ENCODE assay signal across 8 cellular contexts in the genomic region with DNA sequence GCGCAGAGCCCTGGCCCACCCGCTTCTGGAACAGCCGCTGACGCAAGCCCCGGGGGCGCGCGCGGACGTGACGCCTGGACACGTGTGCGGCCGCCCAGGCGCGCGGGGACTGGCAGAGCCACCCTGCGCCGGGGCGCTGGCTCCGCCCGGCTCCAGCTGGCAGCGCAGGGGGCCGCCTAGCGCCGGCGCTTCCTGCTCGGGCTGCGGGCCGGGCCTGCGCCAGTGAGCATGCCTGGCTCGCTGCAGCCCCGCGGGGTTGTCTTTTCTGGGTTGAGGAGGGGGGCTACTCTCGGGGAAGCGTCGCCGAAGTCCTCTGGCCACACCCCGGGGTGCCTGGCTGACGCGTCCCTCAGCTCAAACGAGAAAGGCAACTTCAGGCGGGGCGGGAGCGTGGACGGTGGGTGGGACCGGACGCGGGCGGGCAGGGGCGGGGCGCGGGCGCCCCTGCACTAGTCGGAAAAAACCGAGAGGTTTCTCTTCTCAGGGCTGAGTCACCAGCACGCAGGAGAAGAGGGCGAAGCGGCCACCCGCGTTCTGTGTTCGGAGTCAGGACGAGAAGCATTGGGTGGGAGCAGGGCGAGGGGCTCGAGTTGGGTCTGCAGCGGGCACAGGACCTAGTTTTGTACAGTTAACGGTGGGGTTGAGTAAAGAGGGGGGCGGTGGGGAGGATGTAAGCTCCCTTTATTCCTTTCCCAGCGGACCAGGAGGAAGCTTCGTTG.
DNase-seq lines count a peak whose midpoint lies in the region; ATAC-seq and TF ChIP-seq lines count a peak whose summit lies in the region.

TSS of gene SIAH2 (minus strand) at position 48 of the 719 bp plus-strand sequence. CDS start 320 bp downstream, outside the sequence.

- peak; percentile 89 for DNase-seq in AG09319 (ENCODE audit: extremely low read depth, low read depth)
- DNase-seq in NCI-H446 treated with DMSO at 0.1 percent for 48 hours (lab: John Stamatoyannopoulos, UW), result peak; percentile 92
- DNase-seq in activated CD4-positive, alpha-beta T cell treated with anti-CD3 and anti-CD28 coated beads for 1 hour, result peak; percentile 91
- DNase-seq in cerebellar nuclear complex (lab: John Stamatoyannopoulos, UW), result peak; percentile 10 to 32
- peak; percentile 98 for DNase-seq in kidney glomerular epithelial cell (lab: John Stamatoyannopoulos, UW)
- peak; percentile 89 to 90 for DNase-seq in stimulated activated CD4-positive, alpha-beta T cell treated with anti-CD3 and anti-CD28 coated beads, Interleukin-15, amount 100 ng/mL, for 48 hours (ENCODE audit: low read depth in 2 of 2)

- no peak for TF ChIP-seq CTCF in AG09319 (IDR thresholded peaks at IDR 0.05; ENCODE audit: low read depth, low read length)

- ATAC-seq in GM19023 (IDR thresholded peaks at IDR 0.05; ENCODE audit: unreplicated experiment) (peak; percentile 57), HG03280 (IDR thresholded peaks at IDR 0.05; ENCODE audit: unreplicated experiment) (peak; percentile 62)

Comparison
In these comparisons a context has a peak if more than half of its experiments do, and no peak if none do; other contexts are left out.
1. Peak in every context shown above with its lines: DNase-seq and ATAC-seq.
2. DNase-seq: peak in every context shown above with its lines; median percentile 98 in kidney glomerular epithelial cell; 92 in NCI-H446 treated with DMSO at 0.1 percent for 48 hours; 91 in activated CD4-positive, alpha-beta T cell treated with anti-CD3 and anti-CD28 coated beads for 1 hour; 90 in stimulated activated CD4-positive, alpha-beta T cell treated with anti-CD3 and anti-CD28 coated beads, Interleukin-15, amount 100 ng/mL, for 48 hours; 89 in AG09319; 21 in cerebellar nuclear complex.